Comparison of ENCODE assay signal across 17 cellular contexts in the genomic region with DNA sequence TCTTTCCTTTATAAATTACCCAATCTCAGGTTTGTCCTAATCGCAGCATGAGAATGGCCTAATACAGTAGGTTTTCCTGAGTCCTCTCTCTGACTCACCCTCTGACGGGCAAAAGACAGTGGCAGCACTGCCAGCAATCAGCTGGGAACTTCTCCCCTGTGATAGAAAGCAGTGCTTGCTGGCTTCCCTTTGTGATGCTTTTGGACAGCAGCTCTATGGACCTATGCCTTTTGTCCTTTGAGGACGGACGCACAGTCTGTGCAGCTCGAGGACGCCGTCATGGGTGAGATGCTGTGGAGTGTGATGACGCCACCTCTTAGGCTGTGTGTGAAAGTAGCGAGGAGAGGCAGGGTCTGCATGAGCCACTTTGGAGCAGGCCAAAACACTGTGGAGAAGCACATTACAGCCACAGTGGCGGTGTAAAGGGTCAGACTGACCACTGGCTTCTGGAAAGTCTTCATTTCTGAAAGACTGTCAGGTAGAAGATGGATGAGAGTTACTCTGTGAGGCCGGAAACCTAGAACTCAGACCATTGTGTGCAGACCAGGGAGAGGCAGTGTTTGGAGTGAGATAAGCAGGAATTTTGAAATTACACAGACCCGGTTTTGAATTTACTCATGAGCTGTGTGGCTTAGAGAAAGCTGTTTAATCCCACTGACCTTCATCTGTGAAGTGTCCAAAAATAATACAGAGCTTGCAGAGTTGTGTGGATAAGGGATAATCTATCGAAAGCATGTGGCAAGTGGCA.
A peak's percentile ranks its signal among the peaks of the same experiment; 100 is the strongest.
DNase-seq lines count a peak whose midpoint lies in the region; ATAC-seq and TF ChIP-seq lines count a peak whose summit lies in the region.
"Had no signal": no experiment of that assay in that cellular context is flagged by ENCODE, and none has a peak within 500 bp of the region (broad histone marks: within the 10 kb centered on the region; RNA-seq: fewer than 3 reads in every experiment).

No MANE protein-coding gene starts in this region.

- WGBS in psoas muscle, 3 donors, result 72 to 87% (median 76%) methylated on average over 13 of the region's 13 CpGs

- peak; percentile 4 for DNase-seq in EL
- DNase-seq in Right ventricle myocardium superior, result peak; percentile 44
- DNase-seq in psoas muscle, result peak in 1 of 2 donors; percentile 71
- no peak for DNase-seq in head of caudate nucleus
- no peak for DNase-seq in NCI-H774 (lab: John Stamatoyannopoulos, UW)
- DNase-seq in C1 segment of cervical spinal cord (lab: John Stamatoyannopoulos, UW), result no peak
- DNase-seq in NCI-H510A (lab: John Stamatoyannopoulos, UW), result no peak
- DNase-seq: activated CD8-positive, alpha-beta memory T cell treated with anti-CD3 and anti-CD28 coated beads, Interleukin-2, amount 10 ng/mL, durations not matched to agents 7 days and 5 days; activated naive CD4-positive, alpha-beta T cell treated with Interleukin-2 at 50 U/mL for 16 hours; NCI-H226; stimulated activated naive CD4-positive, alpha-beta T cell had no signal

- peak overlapping the region; percentile 76 for H3K27ac ChIP-seq in psoas muscle
- H3K27ac ChIP-seq: epithelial cell of prostate, SK-N-MC had no signal

- no peaks in the 10 kb centered on the region for H3K9me3 ChIP-seq in psoas muscle

- no peaks in the 10 kb centered on the region for H3K4me1 Mint-ChIP-seq in activated T-helper 17 cell treated with anti-CD3 and anti-CD28 coated beads, Interleukin-2, amount 50 U/mL, for 72 hours
- H3K4me1 Mint-ChIP-seq: activated CD8-positive, alpha-beta memory T cell treated with anti-CD3 and anti-CD28 coated beads, Interleukin-2, amount 10 ng/mL, durations not matched to agents 7 days and 5 days; central memory CD8-positive, alpha-beta T cell; neural crest cell had no signal

- H3K4me1 ChIP-seq in psoas muscle, result peaks cover 19% of the 10 kb centered on the region

- H3K27me3 ChIP-seq in psoas muscle (ENCODE audit: insufficient read depth in 3 of 3, low read length in 2 of 3), result no peaks in the 10 kb centered on the region

- no peaks in the 10 kb centered on the region for H3K9me3 Mint-ChIP-seq in activated T-helper 17 cell treated with anti-CD3 and anti-CD28 coated beads, Interleukin-2, amount 50 U/mL, for 72 hours

- peaks cover 3% of the 10 kb centered on the region for H3K27me3 Mint-ChIP-seq in activated T-helper 17 cell treated with anti-CD3 and anti-CD28 coated beads, Interleukin-2, amount 50 U/mL, for 72 hours
- H3K27me3 Mint-ChIP-seq: activated CD8-positive, alpha-beta memory T cell treated with anti-CD3 and anti-CD28 coated beads, Interleukin-2, amount 10 ng/mL, durations not matched to agents 7 days and 5 days had no signal

- H3K36me3 Mint-ChIP-seq in activated T-helper 17 cell treated with anti-CD3 and anti-CD28 coated beads, Interleukin-2, amount 50 U/mL, for 72 hours (ENCODE audit: low read depth), result no peaks in the 10 kb centered on the region
- H3K36me3 Mint-ChIP-seq: activated CD8-positive, alpha-beta memory T cell treated with anti-CD3 and anti-CD28 coated beads, Interleukin-2, amount 10 ng/mL, durations not matched to agents 7 days and 5 days had no signal

- peak; percentile 31 for ATAC-seq in activated T-helper 17 cell treated with anti-CD3 and anti-CD28 coated beads, Interleukin-2, amount 50 U/mL, for 72 hours (replicated peaks)
- peak; percentile 87 for ATAC-seq in Right ventricle myocardium superior (ENCODE audit: poor library complexity)
- ATAC-seq in psoas muscle, result peak; percentile 74 to 90 (median 86)
- ATAC-seq: activated CD8-positive, alpha-beta memory T cell treated with anti-CD3 and anti-CD28 coated beads, Interleukin-2, amount 10 ng/mL, durations not matched to agents 7 days and 5 days; K562 had no signal

- intact Hi-C loops in Right ventricle myocardium superior (cut with DNase I), result no loop called here
- intact Hi-C loops in psoas muscle (cut with DNase I), result loop anchor here in 1 of 2 donors (2.0 kb wide), 1 partner anchor 15 kb away; no protein-coding TSS in a partner anchor
- intact Hi-C loops in head of caudate nucleus (cut with DNase I), result no loop called here

- no peak overlapping the region for H3K4me3 ChIP-seq in psoas muscle
- H3K4me3 ChIP-seq: K562, SK-N-MC had no signal

- no peak overlapping the region for H3K27ac Mint-ChIP-seq in activated T-helper 17 cell treated with anti-CD3 and anti-CD28 coated beads, Interleukin-2, amount 50 U/mL, for 72 hours
- H3K27ac Mint-ChIP-seq: activated CD8-positive, alpha-beta memory T cell treated with anti-CD3 and anti-CD28 coated beads, Interleukin-2, amount 10 ng/mL, durations not matched to agents 7 days and 5 days had no signal

- H3K36me3 ChIP-seq in psoas muscle (ENCODE audit: insufficient read depth in 1 of 2, low read depth in 1 of 2), result peaks cover 1 to 2% of the 10 kb centered on the region in 2 donors

- no peak overlapping the region for H3K4me3 Mint-ChIP-seq in activated T-helper 17 cell treated with anti-CD3 and anti-CD28 coated beads, Interleukin-2, amount 50 U/mL, for 72 hours
- H3K4me3 Mint-ChIP-seq: activated CD8-positive, alpha-beta memory T cell treated with anti-CD3 and anti-CD28 coated beads, Interleukin-2, amount 10 ng/mL, durations not matched to agents 7 days and 5 days; central memory CD8-positive, alpha-beta T cell; neural crest cell had no signal

- no peak for TF ChIP-seq CTCF in psoas muscle (IDR thresholded peaks at IDR 0.05)

Comparison
In these comparisons a context has a peak if more than half of its experiments do, and no peak if none do; other contexts are left out.
1. DNase-seq: peak in EL (single experiment) and Right ventricle myocardium superior (single experiment); none in head of caudate nucleus (0 of 42), NCI-H774 (single experiment), C1 segment of cervical spinal cord (0 of 14) and NCI-H510A (single experiment).
2. ATAC-seq: peak in every context shown above with its lines; median percentile 87 in Right ventricle myocardium superior; 86 in psoas muscle; 31 in activated T-helper 17 cell treated with anti-CD3 and anti-CD28 coated beads, Interleukin-2, amount 50 U/mL, for 72 hours.